In genomic region chr14:72045885-72046284, GRCh38 we compare ENCODE assay signal across 36 cellular contexts.
"Had no signal": no experiment of that assay in that cellular context is flagged by ENCODE, and none has a peak within 500 bp of the region (broad histone marks: within the 10 kb centered on the region; RNA-seq: fewer than 3 reads in every experiment).

No MANE protein-coding gene starts in this region.

- DNase-seq: Karpas-422, Kasumi-1, MG63, MM.1S, MV-4-11, NCI-H1048, NCI-H1092, NCI-H1092 treated with DMSO at 0.1 percent for 48 hours, NCI-H1105, NCI-H1105 treated with DMSO at 0.1 percent for 48 hours, NCI-H1417, NCI-H1417 treated with DMSO at 0.1 percent for 48 hours, NCI-H1436, NCI-H1436 treated with DMSO at 0.1 percent for 48 hours, NCI-H146, NCI-H1694, NCI-H1694 treated with DMSO at 0.1 percent for 48 hours, NCI-H187, NCI-H187 treated with DMSO at 0.1 percent for 48 hours, NCI-H1930, NCI-H2029, NCI-H2029 treated with DMSO at 0.1 percent for 48 hours, NCI-H2081, NCI-H2081 treated with DMSO at 0.1 percent for 48 hours, NCI-H2107, NCI-H2171, NCI-H2171 treated with DMSO at 0.1 percent for 48 hours, NCI-H2227 treated with DMSO at 0.1 percent for 48 hours, NCI-H226, NCI-H345, NCI-H446, NCI-H446 treated with DMSO at 0.1 percent for 48 hours, NCI-H510A, NCI-H510A treated with DMSO at 0.1 percent for 48 hours, NCI-H524, NCI-H524 treated with DMSO at 0.1 percent for 48 hours had no signal

- H3K36me3 ChIP-seq: MG63 had no signal

- H3K9me3 ChIP-seq: MG63 had no signal

- H3K27me3 ChIP-seq: MG63 had no signal

- H3K4me3 ChIP-seq: MG63 had no signal
